8 cellular contexts compared by ENCODE assay signal in the genomic region with DNA sequence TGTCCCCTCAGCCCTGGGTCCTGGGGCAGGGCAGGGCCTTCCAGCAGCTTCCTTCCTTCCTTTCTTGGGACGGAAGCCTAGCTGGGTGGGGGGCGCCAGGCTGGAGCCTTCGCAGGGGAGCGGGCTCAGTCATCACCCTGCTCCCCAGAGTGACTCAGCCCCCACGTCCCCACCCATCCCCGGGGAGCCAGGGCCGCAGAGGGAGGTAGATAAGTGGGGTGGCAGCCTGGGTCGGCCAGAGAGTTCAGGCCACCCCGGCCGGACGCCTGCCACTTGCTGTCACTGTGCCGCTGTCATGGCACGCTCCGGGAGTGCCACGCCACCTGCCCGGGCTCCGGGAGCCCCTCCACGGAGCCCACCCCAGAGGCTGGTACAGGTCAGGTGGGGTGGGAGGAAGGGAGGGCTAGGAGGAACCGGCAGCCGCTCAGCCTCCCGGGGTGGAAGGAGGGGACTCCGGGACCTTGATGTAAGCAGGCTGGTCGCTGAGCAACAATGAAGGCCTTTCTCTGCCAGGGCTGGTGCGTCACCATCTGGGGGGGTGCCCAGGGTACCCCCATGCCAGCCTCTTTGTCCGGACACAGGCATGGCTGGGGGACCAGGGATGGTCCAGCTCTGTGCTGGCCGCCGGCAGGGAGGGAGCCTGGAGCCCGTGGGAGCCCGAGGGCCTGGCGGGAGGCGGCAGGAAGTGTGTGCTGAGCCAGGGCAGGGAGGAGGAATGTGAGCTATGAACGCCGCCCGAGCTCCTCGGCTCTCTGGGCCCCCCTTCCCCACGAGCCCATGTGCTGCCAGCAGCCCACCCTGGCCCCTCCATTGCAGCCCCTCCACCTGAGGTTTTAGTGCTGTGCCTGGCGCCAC. TPM values are rescaled to one million over a fixed set of nuclear protein-coding genes. Genes with fewer than 3 reads are reported as not detected.
DNase-seq lines count a peak whose midpoint lies in the region; ATAC-seq and TF ChIP-seq lines count a peak whose summit lies in the region.

No MANE protein-coding gene starts in this region.

- H3K9me3 Mint-ChIP-seq in osteocyte (ENCODE audit: unreplicated experiment) = no peaks in the 10 kb centered on the region

- CTCF ChIA-PET in BJ (lab: Yijun Ruan, JAX) = interaction anchor here (1.0 to 2.3 kb wide), 3 partner anchors 10 to 107 kb away, joined by 4 to 5 read pairs (median 4); no protein-coding TSS in a partner anchor

- H3K36me3 ChIP-seq in BJ (ENCODE audit: control insufficient read depth, insufficient read depth, low read length) = peaks cover 33% of the 10 kb centered on the region

- H3K4me3 ChIP-seq in BJ (ENCODE audit: low read depth, low read length) = peak overlapping the region; percentile 47

- TF ChIP-seq CTCF in BJ (IDR thresholded peaks at IDR 0.05; ENCODE audit: insufficient read depth, low read depth, low read length) (no peak), osteocyte (IDR thresholded peaks at IDR 0.05) (no peak)

- DNase-seq in BJ (ENCODE audit: low read depth) (peak; percentile 16), foreskin melanocyte (peak; percentile 57), osteocyte (ENCODE audit: extremely low spot score, unreplicated experiment) (peak; percentile 91), HUDEP-2 (lab: John Stamatoyannopoulos, UW; ENCODE audit: unreplicated experiment in 76 of 76) (no peak), NCI-H2107 (lab: John Stamatoyannopoulos, UW) (no peak)
- no peak for DNase-seq in stimulated activated naive CD4-positive, alpha-beta T cell treated with Interleukin-2 at 50 U/mL for 16 hours (lab: John Stamatoyannopoulos, UW)

- H3K4me1 Mint-ChIP-seq in osteocyte (ENCODE audit: unreplicated experiment) = peaks cover 81% of the 10 kb centered on the region

- POLR2A ChIA-PET in BJ (lab: Charles Lee) = interaction anchor here (0.6 kb wide), 1 partner anchor 37 kb away, joined by 5 read pairs; no protein-coding TSS in a partner anchor

- peak overlapping the region; percentile 93 for H3K27ac Mint-ChIP-seq in osteocyte (ENCODE audit: unreplicated experiment)

- H3K27me3 ChIP-seq in BJ (ENCODE audit: control insufficient read depth, insufficient read depth, low read length) = no peaks in the 10 kb centered on the region

- ATAC-seq in SK-N-SH treated with all-trans-retinoic acid at 6 μM for 48 hours (peak; percentile 90), HG03469 (IDR thresholded peaks at IDR 0.05; ENCODE audit: unreplicated experiment) (no peak)

- no peaks in the 10 kb centered on the region for H3K27me3 Mint-ChIP-seq in osteocyte (ENCODE audit: unreplicated experiment)

- H3K4me3 Mint-ChIP-seq in osteocyte (ENCODE audit: unreplicated experiment) = peak overlapping the region; percentile 60

- peaks cover 3% of the 10 kb centered on the region for H3K36me3 Mint-ChIP-seq in osteocyte (ENCODE audit: unreplicated experiment)

TF ChIP-seq in SK-N-SH treated with all-trans-retinoic acid at 6 μM for 48 hours, 23 proteins besides CTCF, POLR2A, EP300 and RAD21:
- TF ChIP-seq ESRRG (CRISPR knock-in tag; IDR thresholded peaks at IDR 0.05) = no peak
- TF ChIP-seq, protein P1, sequence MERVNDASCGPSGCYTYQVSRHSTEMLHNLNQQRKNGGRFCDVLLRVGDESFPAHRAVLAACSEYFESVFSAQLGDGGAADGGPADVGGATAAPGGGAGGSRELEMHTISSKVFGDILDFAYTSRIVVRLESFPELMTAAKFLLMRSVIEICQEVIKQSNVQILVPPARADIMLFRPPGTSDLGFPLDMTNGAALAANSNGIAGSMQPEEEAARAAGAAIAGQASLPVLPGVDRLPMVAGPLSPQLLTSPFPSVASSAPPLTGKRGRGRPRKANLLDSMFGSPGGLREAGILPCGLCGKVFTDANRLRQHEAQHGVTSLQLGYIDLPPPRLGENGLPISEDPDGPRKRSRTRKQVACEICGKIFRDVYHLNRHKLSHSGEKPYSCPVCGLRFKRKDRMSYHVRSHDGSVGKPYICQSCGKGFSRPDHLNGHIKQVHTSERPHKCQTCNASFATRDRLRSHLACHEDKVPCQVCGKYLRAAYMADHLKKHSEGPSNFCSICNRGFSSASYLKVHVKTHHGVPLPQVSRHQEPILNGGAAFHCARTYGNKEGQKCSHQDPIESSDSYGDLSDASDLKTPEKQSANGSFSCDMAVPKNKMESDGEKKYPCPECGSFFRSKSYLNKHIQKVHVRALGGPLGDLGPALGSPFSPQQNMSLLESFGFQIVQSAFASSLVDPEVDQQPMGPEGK (CRISPR knock-in tag; IDR thresholded peaks at IDR 0.05; ENCODE audit: borderline replicate concordance) = peak; percentile 74; the same call in 1 of the 2 replicates
- no peak for TF ChIP-seq TOX (CRISPR knock-in tag; IDR thresholded peaks at IDR 0.05; ENCODE audit: borderline replicate concordance)
- TF ChIP-seq BACH2 (CRISPR knock-in tag; IDR thresholded peaks at IDR 0.05; ENCODE audit: borderline replicate concordance) = no peak
- TF ChIP-seq ZFP3 (CRISPR knock-in tag; IDR thresholded peaks at IDR 0.05) = peak; percentile 31; the same call in 1 of the 2 replicates

RNA-seq across cellular contexts. Expression of a gene that starts 6.6 kb away (rescaled TPM):
- polyA plus RNA-seq in BJ (2011; rRNA removed) = 62.1 and 107 TPM in 2 replicates
- 25.1 and 26.2 TPM in 2 replicates for polyA minus RNA-seq in BJ (2011; rRNA and poly(A)+ RNA removed)
- 143 and 146 TPM in 2 replicates for total RNA-seq in osteocyte

RNA-seq across cellular contexts. Expression of a gene that starts 13.7 kb away (rescaled TPM):
- 0.26 and 0.33 TPM in 2 replicates for polyA plus RNA-seq in BJ (2011; rRNA removed)
- not detected in 2 replicates for polyA minus RNA-seq in BJ (2011; rRNA and poly(A)+ RNA removed)
- total RNA-seq in osteocyte = 4.1 and 4.4 TPM in 2 replicates

RNA-seq across cellular contexts. Expression of a gene that starts 14.3 kb away (rescaled TPM):
- 14.6 and 21.0 TPM in 2 replicates for polyA plus RNA-seq in BJ (2011; rRNA removed)
- 3.5 and 10.6 TPM in 2 replicates for polyA minus RNA-seq in BJ (2011; rRNA and poly(A)+ RNA removed)
- total RNA-seq in osteocyte = 22.2 and 24.3 TPM in 2 replicates

RNA-seq across cellular contexts. Expression of a gene that starts 14.5 kb away (rescaled TPM):
- polyA plus RNA-seq in BJ (2011; rRNA removed) = 30.5 and 66.3 TPM in 2 replicates
- polyA minus RNA-seq in BJ (2011; rRNA and poly(A)+ RNA removed) = 67.8 and 87.9 TPM in 2 replicates
- 183 and 194 TPM in 2 replicates for total RNA-seq in osteocyte

RNA-seq across cellular contexts. Expression of a gene that starts 23.7 kb away (rescaled TPM):
- 14.4 and 23.0 TPM in 2 replicates for polyA plus RNA-seq in BJ (2011; rRNA removed)
- 11.2 and 14.8 TPM in 2 replicates for polyA minus RNA-seq in BJ (2011; rRNA and poly(A)+ RNA removed)
- total RNA-seq in osteocyte = 45.4 and 46.9 TPM in 2 replicates

Comparison
In these comparisons a context has a peak if more than half of its experiments do, and no peak if none do; other contexts are left out.
1. DNase-seq: peak in BJ (single experiment), foreskin melanocyte (single experiment) and osteocyte (single experiment); none in HUDEP-2 (0 of 76), NCI-H2107 (single experiment) and stimulated activated naive CD4-positive, alpha-beta T cell treated with Interleukin-2 at 50 U/mL for 16 hours (single experiment).